Comparison of ENCODE assay signal across 5 cellular contexts in genomic region chr2:47407976-47408375, GRCh38. TPM values are rescaled to one million over a fixed set of nuclear protein-coding genes. Genes with fewer than 3 reads are reported as not detected.
"Had no signal": no experiment of that assay in that cellular context is flagged by ENCODE, and none has a peak within 500 bp of the region (broad histone marks: within the 10 kb centered on the region; RNA-seq: fewer than 3 reads in every experiment).

No MANE protein-coding gene starts in this region.

RNA-seq across cellular contexts. Expression of gene EPCAM, which starts 38.9 kb away (rescaled TPM):
- total RNA-seq: activated B cell treated with CpG ODN at 0.5 μM for 24 hours; activated naive CD8-positive, alpha-beta T cell treated with anti-CD3 and anti-CD28 coated beads, Interleukin-2, amount 10 ng/mL, durations not matched to agents 7 days and 5 days; ascending aorta; esophagus muscularis mucosa; T-helper 2 cell treated with Interferon-gamma antibody and Interleukin-4, amounts not matched to agents 100 ng/mL and 5 ng/mL, for 36 hours had no signal
